Comparison of ENCODE assay signal across 14 cellular contexts in genomic region chr2:200788129-200788718, GRCh38. TPM values are rescaled to one million over a fixed set of nuclear protein-coding genes. Genes with fewer than 3 reads are reported as not detected.
A peak's percentile ranks its signal among the peaks of the same experiment; 100 is the strongest.
DNase-seq lines count a peak whose midpoint lies in the region; ATAC-seq and TF ChIP-seq lines count a peak whose summit lies in the region.
"Had no signal": no experiment of that assay in that cellular context is flagged by ENCODE, and none has a peak within 500 bp of the region (broad histone marks: within the 10 kb centered on the region; RNA-seq: fewer than 3 reads in every experiment).

No MANE protein-coding gene starts in this region.

- peak overlapping the region; percentile 79 for H3K4me2 ChIP-seq in PC-9
- H3K4me2 ChIP-seq: KMS-11 had no signal

- CTCF ChIA-PET in PC-9 (lab: Charles Lee) = no interaction called here

- POLR2A ChIA-PET in PC-9 (lab: Charles Lee; ENCODE audit: unreplicated experiment) = no interaction called here

- no peaks in the 10 kb centered on the region for H3K36me3 Mint-ChIP-seq in neural crest cell (ENCODE audit: low read depth)
- H3K36me3 Mint-ChIP-seq: naive thymus-derived CD4-positive, alpha-beta T cell had no signal

- H3K4me3 ChIP-seq in PC-9 (peak overlapping the region; percentile 47; the same call in 1 of the 2 replicates), epithelial cell of esophagus (ENCODE audit: low read length) (no peak overlapping the region)
- H3K4me3 ChIP-seq: HAP-1 had no signal

- H3K4me1 Mint-ChIP-seq in neural crest cell = no peaks in the 10 kb centered on the region

- H3K9me3 ChIP-seq in PC-9 (ENCODE audit: insufficient read depth, low read depth) = no peaks in the 10 kb centered on the region
- H3K9me3 ChIP-seq: HAP-1 had no signal

- H3K27me3 Mint-ChIP-seq in neural crest cell (ENCODE audit: low read depth) = peaks cover 7% of the 10 kb centered on the region

- H3K9me2 ChIP-seq in PC-9 (ENCODE audit: insufficient read depth) = no peaks in the 10 kb centered on the region

- no peaks in the 10 kb centered on the region for H3K79me2 ChIP-seq in PC-9 (ENCODE audit: low read depth)

- no peaks in the 10 kb centered on the region for H3K27me3 ChIP-seq in PC-9 (ENCODE audit: insufficient read depth, low read depth)

- DNase-seq in AG08396 (ENCODE audit: low spot score) (peak; percentile 24), PC-9 (peak in 1 of 2 experiments; percentile 63), epithelial cell of esophagus (ENCODE audit: low read depth) (peak; percentile 62), neural crest cell (ENCODE audit: low read depth, low spot score) (no peak), NCI-H345 treated with DMSO at 0.1 percent for 48 hours (lab: John Stamatoyannopoulos, UW; ENCODE audit: unreplicated experiment) (no peak), cerebellum (ENCODE audit: low spot score) (no peak)
- DNase-seq: activated CD4-positive, CD25-positive, alpha-beta regulatory T cell treated with anti-CD3 and anti-CD28 coated beads, Interleukin-2, amount 50 U/mL, for 72 hours; activated gamma-delta T cell; naive thymus-derived CD4-positive, alpha-beta T cell had no signal

- no peaks in the 10 kb centered on the region for H3K9me3 Mint-ChIP-seq in neural crest cell

- H2AFZ ChIP-seq in PC-9 = 0 out of 2 replicates have a peak overlapping the region, but pooled peaks have one; percentile 77

- no peaks in the 10 kb centered on the region for H3K36me3 ChIP-seq in PC-9 (ENCODE audit: low read depth)
- H3K36me3 ChIP-seq: HAP-1 had no signal

- H3K27ac ChIP-seq in PC-9 = peak overlapping the region; percentile 99
- H3K27ac ChIP-seq: KMS-11 had no signal

- H3F3A ChIP-seq in PC-9 (ENCODE audit: insufficient read depth, low read depth) = peaks cover 51% of the 10 kb centered on the region

- H3K27ac Mint-ChIP-seq in neural crest cell (ENCODE audit: unreplicated experiment) = peak overlapping the region; percentile 64
- H3K27ac Mint-ChIP-seq: naive thymus-derived CD4-positive, alpha-beta T cell had no signal

- H3K4me1 ChIP-seq in PC-9 (replicated peaks; ENCODE audit: insufficient read depth) = peaks cover 65% of the 10 kb centered on the region

- ATAC-seq in GM21423 (IDR thresholded peaks at IDR 0.05; ENCODE audit: unreplicated experiment) (no peak), GM18858 (IDR thresholded peaks at IDR 0.05; ENCODE audit: unreplicated experiment) (no peak)
- ATAC-seq: naive thymus-derived CD4-positive, alpha-beta T cell had no signal

- no peaks in the 10 kb centered on the region for H4K20me1 ChIP-seq in PC-9 (ENCODE audit: insufficient read depth)

- intact Hi-C loops in PC-9 (cut with micrococcal nuclease; ENCODE audit: unreplicated experiment) = loop anchor here (5.0 kb wide), 1 partner anchor 41 kb away; no protein-coding TSS in a partner anchor

- no TSS peak for BruUV-seq in PC-9 (replicated peaks; lab: Mats Ljungman, UMichigan)

- no peak overlapping the region for H3K4me3 Mint-ChIP-seq in neural crest cell
- H3K4me3 Mint-ChIP-seq: CD14-positive monocyte; naive thymus-derived CD4-positive, alpha-beta T cell had no signal

- TF ChIP-seq CTCF in PC-9 (conservative IDR thresholded peaks at IDR 0.05) = no peak
- no peak for TF ChIP-seq CTCF in epithelial cell of esophagus (IDR thresholded peaks at IDR 0.05; ENCODE audit: insufficient read depth, low read depth, low read length, missing control alignments)
- no peak for TF ChIP-seq CTCF in neural crest cell (conservative IDR thresholded peaks at IDR 0.05)

RNA-seq across cellular contexts. Expression of gene BZW1, which starts 23.5 kb away (rescaled TPM):
- total RNA-seq in PC-9 (2021) = 274 and 300 TPM in 2 replicates
- 424 and 433 TPM in 2 replicates for total RNA-seq in neural crest cell
- total RNA-seq in cerebellum = 290 TPM

Comparison
In these comparisons a context has a peak if more than half of its experiments do, and no peak if none do; other contexts are left out.
1. DNase-seq: peak in AG08396 (single experiment) and epithelial cell of esophagus (single experiment); none in neural crest cell (single experiment), NCI-H345 treated with DMSO at 0.1 percent for 48 hours (single experiment) and cerebellum (single experiment).